In the genomic region with DNA sequence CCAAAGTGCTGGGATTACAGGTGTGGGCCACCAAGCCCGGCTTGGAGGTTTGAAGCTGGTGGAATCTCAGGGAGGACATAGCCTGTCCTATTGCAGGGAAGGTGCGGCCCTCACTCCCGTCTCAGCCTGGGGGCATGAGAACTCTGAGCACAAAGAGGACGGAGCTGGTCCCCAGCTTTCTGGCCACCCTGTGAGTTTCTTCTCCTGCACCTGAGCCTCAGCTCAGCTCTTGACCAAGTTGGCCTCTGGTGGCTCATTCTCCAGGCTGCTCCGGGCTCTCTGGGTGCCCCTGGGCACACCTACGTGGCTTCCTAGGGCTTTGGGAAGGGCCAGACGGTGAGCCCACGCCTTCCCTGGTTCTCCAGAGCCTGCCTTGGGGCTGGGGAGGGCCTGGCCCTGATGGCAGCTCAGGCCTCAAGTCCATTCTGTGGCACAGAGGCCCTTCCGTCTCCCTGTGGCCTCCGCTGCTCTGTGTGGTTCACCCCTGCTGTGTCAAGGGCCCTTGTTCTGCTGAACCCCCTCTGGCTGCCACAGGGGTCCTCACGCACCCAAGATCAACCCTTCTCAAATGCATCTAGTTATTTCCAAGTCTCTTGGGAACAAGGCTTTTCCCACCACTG, we compare ENCODE assay signal across 10 cellular contexts. TPM values are rescaled to one million over a fixed set of nuclear protein-coding genes. Genes with fewer than 3 reads are reported as not detected.
A peak's percentile ranks its signal among the peaks of the same experiment; 100 is the strongest.
DNase-seq lines count a peak whose midpoint lies in the region; ATAC-seq and TF ChIP-seq lines count a peak whose summit lies in the region.
"Had no signal": no experiment of that assay in that cellular context is flagged by ENCODE, and none has a peak within 500 bp of the region (broad histone marks: within the 10 kb centered on the region; RNA-seq: fewer than 3 reads in every experiment).

No MANE protein-coding gene starts in this region.

- TF ChIP-seq CTCF in RWPE1 (conservative IDR thresholded peaks at IDR 0.05; ENCODE audit: low read depth) (no peak), esophagus squamous epithelium (IDR thresholded peaks at IDR 0.05) (no peak), stomach (IDR thresholded peaks at IDR 0.05) (no peak), Peyer's patch (IDR thresholded peaks at IDR 0.05) (no peak)

- H3K9me3 ChIP-seq in esophagus squamous epithelium (no peaks in the 10 kb centered on the region), stomach (no peaks in the 10 kb centered on the region), Peyer's patch (no peaks in the 10 kb centered on the region)
- H3K9me3 ChIP-seq: left ventricle myocardium inferior had no signal

- TF ChIP-seq POLR2A in esophagus squamous epithelium (IDR thresholded peaks at IDR 0.05) (no peak), stomach (IDR thresholded peaks at IDR 0.05) (no peak), Peyer's patch (IDR thresholded peaks at IDR 0.05) (no peak)

- POLR2A ChIA-PET in RWPE1 (lab: Yijun Ruan, JAX; ENCODE audit: low non-redundant PET), result interaction anchor here (0.7 kb wide), 1 partner anchor 197 kb away, joined by 4 read pairs; no protein-coding TSS in a partner anchor

- WGBS in esophagus squamous epithelium, 2 donors, result 73 to 86% methylated on average over 8 of the region's 11 CpGs
- WGBS in stomach, 5 donors, result 83 to 97% (median 89%) methylated on average over 6 to 11 of the region's 11 CpGs

- peak overlapping the region; percentile 88 to 94 for H3K4me3 Mint-ChIP-seq in activated T-cell treated with anti-CD3 and anti-CD28 coated beads, Interleukin-2, amount 50 U/mL, for 72 hours

- H3K36me3 Mint-ChIP-seq in activated T-cell treated with anti-CD3 and anti-CD28 coated beads, Interleukin-2, amount 50 U/mL, for 72 hours (ENCODE audit: insufficient read depth in 2 of 2), result no peaks in the 10 kb centered on the region

- H3K27me3 ChIP-seq in esophagus squamous epithelium (no peaks in the 10 kb centered on the region), stomach (no peaks in the 10 kb centered on the region), Peyer's patch (no peaks in the 10 kb centered on the region)

- no peak for ATAC-seq in activated T-cell treated with anti-CD3 and anti-CD28 coated beads, Interleukin-2, amount 50 U/mL, for 72 hours (replicated peaks in 1 of 2)
- ATAC-seq: activated CD4-positive, CD25-positive, alpha-beta regulatory T cell treated with anti-CD3 and anti-CD28 coated beads, Interleukin-2, amount 50 U/mL, for 24 hours had no signal

- intact Hi-C loops in esophagus squamous epithelium (cut with DNase I) (no loop called here), stomach (cut with DNase I; ENCODE audit: low total_unique reads) (no loop called here)

- TF ChIP-seq EP300 in stomach (IDR thresholded peaks at IDR 0.05), result no peak

- H3K36me3 ChIP-seq in esophagus squamous epithelium, result no peaks in the 10 kb centered on the region
- H3K36me3 ChIP-seq in stomach, result peaks cover 0 to 6% (median 0%) of the 10 kb centered on the region in 4 donors
- H3K36me3 ChIP-seq in Peyer's patch, result no peaks in the 10 kb centered on the region
- H3K36me3 ChIP-seq: left ventricle myocardium inferior had no signal

- no peak overlapping the region for H3K4me3 ChIP-seq in esophagus squamous epithelium
- H3K4me3 ChIP-seq in stomach, result no peak overlapping the region
- H3K4me3 ChIP-seq in Peyer's patch, result no peak overlapping the region
- H3K4me3 ChIP-seq: left ventricle myocardium inferior had no signal

- H3K4me1 ChIP-seq in esophagus squamous epithelium (peaks cover 49 to 91% (median 55%) of the 10 kb centered on the region in 3 donors), stomach (peaks cover 68 to 84% (median 76%) of the 10 kb centered on the region in 4 donors), Peyer's patch (peaks cover 13 to 33% (median 24%) of the 10 kb centered on the region in 4 donors)

- H3K27ac ChIP-seq in RWPE1, result peak overlapping the region; percentile 96
- H3K27ac ChIP-seq in esophagus squamous epithelium, result peak overlapping the region in 3 of 4 donors; percentile 86 to 91 (median 86)
- H3K27ac ChIP-seq in stomach, result peak overlapping the region; percentile 86 to 98 (median 91)
- peak overlapping the region in 1 of 4 donors; percentile 87 for H3K27ac ChIP-seq in Peyer's patch

- H3K9me3 Mint-ChIP-seq in activated T-cell treated with anti-CD3 and anti-CD28 coated beads, Interleukin-2, amount 50 U/mL, for 72 hours, result no peaks in the 10 kb centered on the region

- CTCF ChIA-PET in RWPE1 (lab: Yijun Ruan, JAX), result interaction anchor here (1.7 kb wide), 1 partner anchor 49 kb away, joined by 8 read pairs; no protein-coding TSS in a partner anchor

- H3K27ac Mint-ChIP-seq in activated T-cell treated with anti-CD3 and anti-CD28 coated beads, Interleukin-2, amount 50 U/mL, for 72 hours, result no peak overlapping the region

- H3K4me1 Mint-ChIP-seq in activated T-cell treated with anti-CD3 and anti-CD28 coated beads, Interleukin-2, amount 50 U/mL, for 72 hours (ENCODE audit: low read depth), result peaks cover 35% of the 10 kb centered on the region

- H3K27me3 Mint-ChIP-seq in activated T-cell treated with anti-CD3 and anti-CD28 coated beads, Interleukin-2, amount 50 U/mL, for 72 hours (ENCODE audit: low read depth), result no peaks in the 10 kb centered on the region

- no peak for DNase-seq in activated T-cell treated with anti-CD3 and anti-CD28 coated beads, Interleukin-2, amount 50 U/mL, for 72 hours
- no peak for DNase-seq in activated T-cell treated with anti-CD3 and anti-CD28 coated beads, Interleukin-2, amount 50 U/mL, for 1 hour
- DNase-seq in RWPE1 (ENCODE audit: low spot score) (no peak), esophagus squamous epithelium (lab: John Stamatoyannopoulos, UW) (no peak), stomach (no peak), OCI-M2 (lab: John Stamatoyannopoulos, UW; ENCODE audit: unreplicated experiment) (no peak), Peyer's patch (no peak), HuH-7.5 (ENCODE audit: low spot score) (no peak)
- DNase-seq: left ventricle myocardium inferior had no signal

RNA-seq across cellular contexts. Expression of a gene that starts 6.9 kb away (rescaled TPM):
- 10 to 100 TPM; 90.5 to 91.2 TPM for total RNA-seq in activated T-cell treated with anti-CD3 and anti-CD28 coated beads, Interleukin-2, amount 50 U/mL, for 72 hours
- total RNA-seq in esophagus squamous epithelium (100 to 1,000 TPM in 2 of 4 donors, 10 to 100 TPM in 2; 72.8 to 302 (median 143) TPM), stomach (100 to 1,000 TPM in 3 of 5 donors, 10 to 100 TPM in 2; 22.8 to 268 (median 175) TPM), Peyer's patch (100 to 1,000 TPM in 1 of 4 donors, 10 to 100 TPM in 3; 50.4 to 110 (median 76.5) TPM)
- 10 to 100 TPM; 36.0 to 97.8 (median 53.3) TPM for polyA plus RNA-seq in stomach

RNA-seq across cellular contexts. Expression of a gene that starts 39.3 kb away (rescaled TPM):
- total RNA-seq in activated T-cell treated with anti-CD3 and anti-CD28 coated beads, Interleukin-2, amount 50 U/mL, for 72 hours, result 100 to 1,000 TPM; 109 to 121 TPM
- total RNA-seq in esophagus squamous epithelium (100 to 1,000 TPM in 3 of 4 donors, 10 to 100 TPM in 1; 53.3 to 125 (median 105) TPM), stomach (100 to 1,000 TPM in 2 of 5 donors, 10 to 100 TPM in 3; 63.2 to 286 (median 94.6) TPM), Peyer's patch (100 to 1,000 TPM in 3 of 4 donors, 10 to 100 TPM in 1; 73.6 to 207 (median 122) TPM)
- polyA plus RNA-seq in stomach, result 100 to 1,000 TPM; 126 to 189 (median 174) TPM

RNA-seq across cellular contexts. Expression of a gene that starts 53.2 kb away (rescaled TPM):
- total RNA-seq in activated T-cell treated with anti-CD3 and anti-CD28 coated beads, Interleukin-2, amount 50 U/mL, for 72 hours, result 10 to 100 TPM; 55.1 to 73.5 TPM
- total RNA-seq in esophagus squamous epithelium (10 to 100 TPM; 62.8 to 76.9 (median 69.5) TPM), stomach (100 to 1,000 TPM in 1 of 5 donors, 10 to 100 TPM in 4; 28.0 to 329 (median 86.4) TPM), Peyer's patch (100 to 1,000 TPM in 1 of 4 donors, 10 to 100 TPM in 3; 69.2 to 138 (median 88.5) TPM)
- 100 to 1,000 TPM; 103 to 139 (median 129) TPM for polyA plus RNA-seq in stomach

RNA-seq across cellular contexts. Expression of a gene that starts 53.3 kb away (rescaled TPM):
- total RNA-seq in activated T-cell treated with anti-CD3 and anti-CD28 coated beads, Interleukin-2, amount 50 U/mL, for 72 hours, result 10 to 100 TPM; 31.0 to 42.2 TPM
- total RNA-seq in esophagus squamous epithelium (10 to 100 TPM; 24.9 to 38.1 (median 31.2) TPM), stomach (10 to 100 TPM; 12.5 to 66.5 (median 28.3) TPM), Peyer's patch (10 to 100 TPM; 42.9 to 65.7 (median 50.2) TPM)
- 10 to 100 TPM; 22.5 to 55.2 (median 26.0) TPM for polyA plus RNA-seq in stomach
